23 cellular contexts compared by ENCODE assay signal in genomic region chr6:155708100-155708499, GRCh38.
DNase-seq lines count a peak whose midpoint lies in the region; ATAC-seq and TF ChIP-seq lines count a peak whose summit lies in the region.
"Had no signal": no experiment of that assay in that cellular context is flagged by ENCODE, and none has a peak within 500 bp of the region (broad histone marks: within the 10 kb centered on the region; RNA-seq: fewer than 3 reads in every experiment).

No MANE protein-coding gene starts in this region.

- H3K18ac ChIP-seq in IMR-90 (ENCODE audit: low read depth, low read length), result no peak overlapping the region

- H3K9me3 ChIP-seq in IMR-90 (ENCODE audit: control insufficient read depth, insufficient read depth, low read length), result no peaks in the 10 kb centered on the region
- no peaks in the 10 kb centered on the region for H3K9me3 ChIP-seq in CD8-positive, alpha-beta memory T cell (ENCODE audit: low read length)
- no peaks in the 10 kb centered on the region for H3K9me3 ChIP-seq in thyroid gland
- H3K9me3 ChIP-seq: SJCRH30 had no signal

- H3K27ac ChIP-seq in IMR-90 (ENCODE audit: insufficient read depth, low read length) (no peak overlapping the region), thyroid gland (no peak overlapping the region)
- H3K27ac ChIP-seq in CD8-positive, alpha-beta memory T cell (ENCODE audit: low read depth, low read length), result no peak overlapping the region
- H3K27ac ChIP-seq: KMS-11, SJCRH30 had no signal

- in situ Hi-C loops in IMR-90 (cut with MboI; ENCODE audit: low sequenced_read_pairs), result no loop called here

- H3K79me1 ChIP-seq in IMR-90 (ENCODE audit: low read depth in 1 of 2, low read length in 2 of 2), result no peaks in the 10 kb centered on the region

- no peak overlapping the region for H3K4me2 ChIP-seq in IMR-90 (ENCODE audit: low read depth, low read length)
- H3K4me2 ChIP-seq: KMS-11 had no signal

- H3K9me3 Mint-ChIP-seq in activated naive CD4-positive, alpha-beta T cell treated with anti-CD3 and anti-CD28 coated beads, Interleukin-2, amount 50 U/mL, for 72 hours, result no peaks in the 10 kb centered on the region
- peaks cover 0 to 5% (median 0%) of the 10 kb centered on the region in 5 donors for H3K9me3 Mint-ChIP-seq in CD8-positive, alpha-beta memory T cell

- TF ChIP-seq POLR2A in IMR-90 (IDR thresholded peaks at IDR 0.05; ENCODE audit: low read depth, low read length) (no peak), thyroid gland (IDR thresholded peaks at IDR 0.05) (no peak)

- H3K4ac ChIP-seq in IMR-90 (ENCODE audit: low read depth, low read length), result no peak overlapping the region

- no peaks in the 10 kb centered on the region for H3K9me1 ChIP-seq in IMR-90 (ENCODE audit: insufficient read depth, low read length)

- no peaks in the 10 kb centered on the region for H3K36me3 Mint-ChIP-seq in activated naive CD4-positive, alpha-beta T cell treated with anti-CD3 and anti-CD28 coated beads, Interleukin-2, amount 50 U/mL, for 72 hours
- no peaks in the 10 kb centered on the region for H3K36me3 Mint-ChIP-seq in CD8-positive, alpha-beta memory T cell
- H3K36me3 Mint-ChIP-seq: CD14-positive monocyte had no signal

- no peak overlapping the region for H3K27ac Mint-ChIP-seq in activated naive CD4-positive, alpha-beta T cell treated with anti-CD3 and anti-CD28 coated beads, Interleukin-2, amount 50 U/mL, for 72 hours
- no peak overlapping the region for H3K27ac Mint-ChIP-seq in CD8-positive, alpha-beta memory T cell
- H3K27ac Mint-ChIP-seq: CD14-positive monocyte had no signal

- no peak for TF ChIP-seq RAD21 in IMR-90 (IDR thresholded peaks at IDR 0.05; ENCODE audit: low read length)

- H2BK20ac ChIP-seq in IMR-90 (ENCODE audit: low read depth, low read length), result no peak overlapping the region

- POLR2A ChIA-PET in IMR-90 (lab: Charles Lee; ENCODE audit: unreplicated experiment), result no interaction called here
- POLR2A ChIA-PET in CD8-positive, alpha-beta memory T cell (lab: Charles Lee), result no interaction called here

- CTCF ChIA-PET in IMR-90 (lab: Yijun Ruan, JAX), result no interaction called here
- CTCF ChIA-PET in CD8-positive, alpha-beta memory T cell (lab: Charles Lee), result no interaction called here

- no peak overlapping the region for H4K8ac ChIP-seq in IMR-90 (ENCODE audit: low read depth in 2 of 2, low read length in 2 of 2)

- H4K20me1 ChIP-seq in IMR-90 (ENCODE audit: insufficient read depth, low read length), result no peaks in the 10 kb centered on the region

- H2BK5ac ChIP-seq in IMR-90 (ENCODE audit: low read depth, low read length, poor library complexity, severe bottlenecking), result no peak overlapping the region

- dilution Hi-C loops in IMR-90 (cut with HindIII; ENCODE audit: low sequenced_read_pairs, unreplicated experiment), result no loop called here

- DNase-seq in NCI-H748 (lab: John Stamatoyannopoulos, UW; ENCODE audit: unreplicated experiment) (peak; percentile 8), NCI-H748 treated with DMSO at 0.1 percent for 48 hours (lab: John Stamatoyannopoulos, UW) (no peak), IMR-90 (no peak), myocyte (ENCODE audit: low read depth) (peak; percentile 1), thyroid gland (no peak)
- DNase-seq in activated naive CD4-positive, alpha-beta T cell treated with anti-CD3 and anti-CD28 coated beads, Interleukin-2, amount 50 U/mL, for 72 hours (ENCODE audit: low spot score in 2 of 2), result no peak
- DNase-seq in activated naive CD4-positive, alpha-beta T cell treated with Interleukin-2 at 50 U/mL for 16 hours, result no peak
- no peak for DNase-seq in CD8-positive, alpha-beta memory T cell
- DNase-seq: 8988T, COR-L47, DMS 273 treated with DMSO at 0.1 percent for 48 hours, DND-41, NCI-H1048, NCI-H1436, NCI-H1930, NCI-H2171 treated with DMSO at 0.1 percent for 48 hours, NCI-H446 treated with DMSO at 0.1 percent for 48 hours, NCI-H774, SJCRH30, SW 1271 had no signal

- H3K4me3 Mint-ChIP-seq in CD8-positive, alpha-beta memory T cell, result no peak overlapping the region
- H3K4me3 Mint-ChIP-seq: CD14-positive monocyte had no signal

- TF ChIP-seq CTCF in IMR-90 (conservative IDR thresholded peaks at IDR 0.05; ENCODE audit: low read depth, low read length) (no peak), thyroid gland (IDR thresholded peaks at IDR 0.05) (no peak)

- intact Hi-C loops in IMR-90 (cut with micrococcal nuclease) (no loop called here), thyroid gland (cut with DNase I) (no loop called here)

- no peak overlapping the region for H3K14ac ChIP-seq in IMR-90 (replicated peaks; ENCODE audit: low read depth, low read length)

- no peak overlapping the region for H3K9ac ChIP-seq in IMR-90 (ENCODE audit: low read depth, low read length)
- H3K9ac ChIP-seq: KMS-11 had no signal

- no CpG with 5 or more reads among the region's 5 CpGs for WGBS in IMR-90 (ENCODE audit: extremely low coverage in 2 of 2, insufficient read length in 1 of 2), 2 experiments
- WGBS in thyroid gland, 2 donors, result 95 to 96% methylated on average over 5 of the region's 5 CpGs

- no peak overlapping the region for H2BK120ac ChIP-seq in IMR-90 (ENCODE audit: low read depth, low read length)

- no peak overlapping the region for H2BK15ac ChIP-seq in IMR-90 (ENCODE audit: low read depth, low read length)

- H3K23ac ChIP-seq in IMR-90 (ENCODE audit: low read depth, low read length), result no peak overlapping the region

- BruUV-seq in IMR-90 (replicated peaks; lab: Mats Ljungman, UMichigan), result no TSS peak

- H3K4me1 Mint-ChIP-seq in CD8-positive, alpha-beta memory T cell, result no peaks in the 10 kb centered on the region
- H3K4me1 Mint-ChIP-seq: CD14-positive monocyte had no signal

- H4K91ac ChIP-seq in IMR-90 (ENCODE audit: insufficient read depth, low read depth, low read length), result no peak overlapping the region

- peak overlapping the region; percentile 53 for H2AK9ac ChIP-seq in IMR-90 (replicated peaks; ENCODE audit: low read depth, low read length, poor library complexity)

- H3K4me1 ChIP-seq in IMR-90 (ENCODE audit: control insufficient read depth, insufficient read depth, low read length) (no peaks in the 10 kb centered on the region), thyroid gland (no peaks in the 10 kb centered on the region)
- no peaks in the 10 kb centered on the region for H3K4me1 ChIP-seq in CD8-positive, alpha-beta memory T cell (ENCODE audit: insufficient read depth, low read length)
- H3K4me1 ChIP-seq: SJCRH30 had no signal

- H3K27me3 Mint-ChIP-seq in CD8-positive, alpha-beta memory T cell, result peaks cover 0 to 5% of the 10 kb centered on the region in 2 donors

- H3K36me3 ChIP-seq in IMR-90 (ENCODE audit: control insufficient read depth, insufficient read depth, low read length) (no peaks in the 10 kb centered on the region), thyroid gland (no peaks in the 10 kb centered on the region)
- no peaks in the 10 kb centered on the region for H3K36me3 ChIP-seq in CD8-positive, alpha-beta memory T cell (ENCODE audit: insufficient read depth, low read length)
- H3K36me3 ChIP-seq: SJCRH30 had no signal

- peak; percentile 28 to 61 for ATAC-seq in activated naive CD4-positive, alpha-beta T cell treated with anti-CD3 and anti-CD28 coated beads, Interleukin-2, amount 50 U/mL, for 72 hours
- ATAC-seq in IMR-90 (ENCODE audit: low read depth), result no peak
- ATAC-seq: Panc1 had no signal

- H3K56ac ChIP-seq in IMR-90 (ENCODE audit: extremely low read depth, insufficient read depth, low read length), result no peak overlapping the region

- peak overlapping the region; percentile 29 for H2AFZ ChIP-seq in IMR-90 (replicated peaks; ENCODE audit: low read length, poor library complexity)

- H3K4me3 ChIP-seq in IMR-90 (ENCODE audit: insufficient read depth, low read depth, low read length), result no peak overlapping the region
- no peak overlapping the region for H3K4me3 ChIP-seq in CD8-positive, alpha-beta memory T cell (ENCODE audit: low read length)
- H3K4me3 ChIP-seq in thyroid gland (replicated peaks in 1 of 3), result no peak overlapping the region
- H3K4me3 ChIP-seq: SJCRH30 had no signal

- H3K27me3 ChIP-seq in IMR-90 (ENCODE audit: control insufficient read depth, insufficient read depth, low read length) (no peaks in the 10 kb centered on the region), thyroid gland (no peaks in the 10 kb centered on the region)
- no peaks in the 10 kb centered on the region for H3K27me3 ChIP-seq in CD8-positive, alpha-beta memory T cell (ENCODE audit: insufficient read depth, low read length, poor library complexity, severe bottlenecking)
- H3K27me3 ChIP-seq: SJCRH30 had no signal

- H2AK5ac ChIP-seq in IMR-90 (ENCODE audit: low read depth, low read length), result no peak overlapping the region

- H4K5ac ChIP-seq in IMR-90 (ENCODE audit: low read depth, low read length), result no peak overlapping the region

TF ChIP-seq in IMR-90, 13 proteins besides CTCF, POLR2A, EP300 and RAD21 (continues in another document):
- TF ChIP-seq CEBPB (IDR thresholded peaks at IDR 0.05; ENCODE audit: low read depth, low read length) (no peak), SMC3 (IDR thresholded peaks at IDR 0.05; ENCODE audit: low read depth, low read length) (no peak), MAZ (IDR thresholded peaks at IDR 0.05; ENCODE audit: borderline replicate concordance, low read depth, low read length) (no peak), RCOR1 (IDR thresholded peaks at IDR 0.05; ENCODE audit: insufficient replicate concordance, low read length) (no peak), RFX5 (IDR thresholded peaks at IDR 0.05; ENCODE audit: low read depth, low read length) (no peak), ELK1 (IDR thresholded peaks at IDR 0.05; ENCODE audit: borderline replicate concordance, low read depth, low read length) (no peak), FOS (IDR thresholded peaks at IDR 0.05; ENCODE audit: low read depth, low read length) (no peak), MXI1 (IDR thresholded peaks at IDR 0.05; ENCODE audit: borderline replicate concordance, low read depth, low read length) (no peak), BHLHE40 (IDR thresholded peaks at IDR 0.05; ENCODE audit: low read depth, low read length) (no peak)
- TF ChIP-seq, protein P1, sequence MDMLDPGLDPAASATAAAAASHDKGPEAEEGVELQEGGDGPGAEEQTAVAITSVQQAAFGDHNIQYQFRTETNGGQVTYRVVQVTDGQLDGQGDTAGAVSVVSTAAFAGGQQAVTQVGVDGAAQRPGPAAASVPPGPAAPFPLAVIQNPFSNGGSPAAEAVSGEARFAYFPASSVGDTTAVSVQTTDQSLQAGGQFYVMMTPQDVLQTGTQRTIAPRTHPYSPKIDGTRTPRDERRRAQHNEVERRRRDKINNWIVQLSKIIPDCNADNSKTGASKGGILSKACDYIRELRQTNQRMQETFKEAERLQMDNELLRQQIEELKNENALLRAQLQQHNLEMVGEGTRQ (IDR thresholded peaks at IDR 0.05; ENCODE audit: low read depth, low read length), result no peak

Comparison
In these comparisons a context has a peak if more than half of its experiments do, and no peak if none do; other contexts are left out.
1. DNase-seq: peak in NCI-H748 (single experiment) and myocyte (single experiment); none in NCI-H748 treated with DMSO at 0.1 percent for 48 hours (single experiment), activated naive CD4-positive, alpha-beta T cell treated with anti-CD3 and anti-CD28 coated beads, Interleukin-2, amount 50 U/mL, for 72 hours (0 of 2), activated naive CD4-positive, alpha-beta T cell treated with Interleukin-2 at 50 U/mL for 16 hours (single experiment), IMR-90 (single experiment), CD8-positive, alpha-beta memory T cell (0 of 5) and thyroid gland (0 of 2).